ENCODE assay signal across 1 cellular context in genomic region chr15:55401786-55402246, GRCh38.
TF ChIP-seq lines count a peak whose summit lies in the region.

No MANE protein-coding gene starts in this region.

TF ChIP-seq in K562, 482 proteins besides CTCF, POLR2A, EP300 and RAD21 (continued from another document and continues in another):
- TF ChIP-seq RREB1 (CRISPR knock-in tag; IDR thresholded peaks at IDR 0.05), result no peak
- no peak for TF ChIP-seq E2F3 (CRISPR knock-in tag; IDR thresholded peaks at IDR 0.05)
- TF ChIP-seq CBFA2T3 (IDR thresholded peaks at IDR 0.05), result no peak
- no peak for TF ChIP-seq ZNF586 (CRISPR knock-in tag; conservative IDR thresholded peaks at IDR 0.05)
- no peak for TF ChIP-seq ZBTB12 (CRISPR knock-in tag; IDR thresholded peaks at IDR 0.05)
- TF ChIP-seq RFX5 (IDR thresholded peaks at IDR 0.05; ENCODE audit: low read depth, low read length), result no peak
- no peak; the same call in 1 of the 2 replicates for TF ChIP-seq RBFOX2 (IDR thresholded peaks at IDR 0.05; ENCODE audit: low read depth, low read length)
- no peak for TF ChIP-seq TCF15 (CRISPR knock-in tag; IDR thresholded peaks at IDR 0.05)
- TF ChIP-seq SPI1 (IDR thresholded peaks at IDR 0.05; ENCODE audit: borderline replicate concordance, low read depth, low read length), result no peak
- TF ChIP-seq TFAM (CRISPR knock-in tag; conservative IDR thresholded peaks at IDR 0.05), result no peak
- TF ChIP-seq NR2C2 (CRISPR knock-in tag; IDR thresholded peaks at IDR 0.05), result no peak
- peak; percentile 65; the same call in 1 of the 2 replicates for TF ChIP-seq NR2C2 (tag; IDR thresholded peaks at IDR 0.05)
- TF ChIP-seq SRSF1 (IDR thresholded peaks at IDR 0.05; ENCODE audit: low read depth, low read length), result no peak
- TF ChIP-seq HDAC2 (IDR thresholded peaks at IDR 0.05), result no peak
- peak; percentile 85 for TF ChIP-seq ZBTB9 (CRISPR knock-in tag; IDR thresholded peaks at IDR 0.05)
- no peak; the same call in 1 of the 2 replicates for TF ChIP-seq ZNF583 (CRISPR knock-in tag; IDR thresholded peaks at IDR 0.05)
- no peak for TF ChIP-seq TFAP4 (CRISPR knock-in tag; IDR thresholded peaks at IDR 0.05; ENCODE audit: borderline replicate concordance)
- no peak for TF ChIP-seq NFYB (IDR thresholded peaks at IDR 0.05; ENCODE audit: extremely low read depth, insufficient read length)
- TF ChIP-seq ZSCAN29 (IDR thresholded peaks at IDR 0.05), result no peak
- no peak for TF ChIP-seq ZEB2 (IDR thresholded peaks at IDR 0.05)
- TF ChIP-seq HOMEZ (CRISPR knock-in tag; IDR thresholded peaks at IDR 0.05), result no peak
- no peak for TF ChIP-seq L3MBTL2 (IDR thresholded peaks at IDR 0.05)
- TF ChIP-seq SAFB2 (IDR thresholded peaks at IDR 0.05; ENCODE audit: borderline replicate concordance, low read depth, low read length, severe bottlenecking), result no peak
- TF ChIP-seq GABPB2 (CRISPR knock-in tag; conservative IDR thresholded peaks at IDR 0.05), result no peak
- no peak for TF ChIP-seq STAG1 (CRISPR knock-in tag; IDR thresholded peaks at IDR 0.05; ENCODE audit: borderline replicate concordance)
- TF ChIP-seq ATF2 (CRISPR knock-in tag; IDR thresholded peaks at IDR 0.05), result no peak
- peak; percentile 85 for TF ChIP-seq HIVEP1 (CRISPR knock-in tag; IDR thresholded peaks at IDR 0.05)
- TF ChIP-seq SOX6 (IDR thresholded peaks at IDR 0.05), result no peak
- TF ChIP-seq MXI1 (IDR thresholded peaks at IDR 0.05; ENCODE audit: low read depth, low read length), result no peak
- TF ChIP-seq TARDBP (IDR thresholded peaks at IDR 0.05), result no peak
- no peak for TF ChIP-seq ZNF217 (CRISPR knock-in tag; IDR thresholded peaks at IDR 0.05)
- no peak for TF ChIP-seq MYBL2 (IDR thresholded peaks at IDR 0.05; ENCODE audit: low read depth)
- no peak for TF ChIP-seq MYBL2 (CRISPR knock-in tag; IDR thresholded peaks at IDR 0.05; ENCODE audit: borderline replicate concordance)
- TF ChIP-seq ELK1 (CRISPR knock-in tag; IDR thresholded peaks at IDR 0.05), result no peak
- TF ChIP-seq PRPF4 (IDR thresholded peaks at IDR 0.05; ENCODE audit: insufficient read depth, low read depth, low read length, poor library complexity, severe bottlenecking), result no peak
- no peak; the same call in 1 of the 2 replicates for TF ChIP-seq PKNOX1 (IDR thresholded peaks at IDR 0.05)
- no peak for TF ChIP-seq CREB3L1 (IDR thresholded peaks at IDR 0.05; ENCODE audit: borderline replicate concordance, low read depth)
- no peak for TF ChIP-seq ZNF445 (CRISPR knock-in tag; IDR thresholded peaks at IDR 0.05; ENCODE audit: low read depth)
- 0 out of 2 replicates have a peak, but pooled peaks have one; percentile 39 for TF ChIP-seq ILK (tag; IDR thresholded peaks at IDR 0.05; ENCODE audit: borderline replicate concordance, low read depth)
- TF ChIP-seq KLF6 (CRISPR knock-in tag; IDR thresholded peaks at IDR 0.05; ENCODE audit: borderline replicate concordance), result peak; percentile 94
- no peak for TF ChIP-seq CBX2 (IDR thresholded peaks at IDR 0.05; ENCODE audit: insufficient read depth, low read length, poor library complexity, severe bottlenecking)
- no peak for TF ChIP-seq ZBTB43 (CRISPR knock-in tag; IDR thresholded peaks at IDR 0.05)
- no peak for TF ChIP-seq JUNB (CRISPR knock-in tag; conservative IDR thresholded peaks at IDR 0.05)
- no peak for TF ChIP-seq ZSCAN32 (CRISPR knock-in tag; IDR thresholded peaks at IDR 0.05)
- TF ChIP-seq DACH1 (IDR thresholded peaks at IDR 0.05; ENCODE audit: partially characterized antibody), result no peak
- TF ChIP-seq SRF (CRISPR knock-in tag; IDR thresholded peaks at IDR 0.05), result no peak
- TF ChIP-seq ZBTB2 (IDR thresholded peaks at IDR 0.05), result no peak
- TF ChIP-seq SRSF9 (IDR thresholded peaks at IDR 0.05; ENCODE audit: borderline replicate concordance, low read depth, low read length), result no peak
